8 cellular contexts compared by ENCODE assay signal in genomic region chr19:29129148-29129547, GRCh38.
"Had no signal": no experiment of that assay in that cellular context is flagged by ENCODE, and none has a peak within 500 bp of the region (broad histone marks: within the 10 kb centered on the region; RNA-seq: fewer than 3 reads in every experiment).

No MANE protein-coding gene starts in this region.

- H3K27ac ChIP-seq: HL-60 had no signal

- H2AFZ ChIP-seq: GM23338 had no signal

- DNase-seq: H9, HCEC 1CT, HFFc6, KG1 had no signal

- H3K4me1 Mint-ChIP-seq: GM23338, H9, IgD-negative memory B cell had no signal

- H3K27me3 Mint-ChIP-seq: IgD-negative memory B cell had no signal

- H3K4me3 ChIP-seq: GM23338 had no signal

- H3K4me3 Mint-ChIP-seq: GM23338, H9, HFFc6, IgD-negative memory B cell had no signal

- H3K4me2 ChIP-seq: GM23338 had no signal

- H3K9me3 Mint-ChIP-seq: HFFc6 had no signal

- ATAC-seq: GM23338, HepG2 had no signal
